1 cellular context compared by ENCODE assay signal in genomic region chr2:32977228-32977758, GRCh38.
TF ChIP-seq lines count a peak whose summit lies in the region.

No MANE protein-coding gene starts in this region.

TF ChIP-seq in Ishikawa, 13 proteins besides CTCF, POLR2A, EP300 and RAD21 (continued from another document):
- TF ChIP-seq REST (IDR thresholded peaks at IDR 0.05; ENCODE audit: low read depth), result no peak
- TF ChIP-seq USF1 (IDR thresholded peaks at IDR 0.05), result 0 out of 2 replicates have a peak, but pooled peaks have one; percentile 20
- TF ChIP-seq CEBPB (IDR thresholded peaks at IDR 0.05), result 0 out of 2 replicates have a peak, but pooled peaks have one; percentile 1
